Comparison of ENCODE assay signal across 1 cellular context in the genomic region with DNA sequence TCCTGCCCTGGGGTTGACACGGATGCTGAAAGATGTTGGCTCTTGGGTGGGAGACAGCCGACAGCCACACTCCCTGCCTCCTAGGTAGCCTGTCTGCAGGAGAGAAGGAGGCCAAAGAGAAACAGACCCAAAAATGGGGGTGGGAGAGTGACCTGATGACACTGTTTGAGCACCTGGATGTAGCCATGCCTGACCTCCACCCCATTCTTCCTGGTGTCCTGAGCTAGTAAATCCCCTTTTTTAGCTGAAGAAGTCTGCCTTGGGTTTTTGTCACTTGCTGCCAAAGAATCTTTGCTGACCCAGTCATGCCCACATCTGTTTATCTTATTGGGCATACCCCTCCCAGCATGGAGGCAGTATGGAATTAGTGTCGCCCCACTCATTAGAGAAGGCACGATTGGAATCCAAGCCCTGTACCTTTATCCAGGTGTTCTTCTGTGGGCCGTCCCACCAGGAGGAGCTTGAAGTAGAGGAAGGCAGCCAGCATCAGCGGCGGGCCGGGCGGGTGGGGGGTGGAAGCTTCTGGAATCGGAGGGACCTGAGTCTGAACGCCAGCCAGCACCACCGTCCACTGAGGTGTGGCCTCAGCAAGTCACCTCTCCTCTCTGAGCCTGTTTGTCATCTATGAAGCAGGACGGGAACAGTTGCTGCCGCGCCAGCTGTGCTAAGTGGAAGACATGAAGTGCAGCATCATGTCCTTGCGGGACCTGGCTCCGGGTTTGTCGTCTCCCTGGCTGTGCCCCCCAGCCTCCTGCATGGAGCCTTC.
TF ChIP-seq lines count a peak whose summit lies in the region.

No MANE protein-coding gene starts in this region.

TF ChIP-seq in HepG2, 621 proteins besides CTCF, POLR2A, EP300 and RAD21:
- no peak for TF ChIP-seq SP2 (CRISPR knock-in tag; IDR thresholded peaks at IDR 0.05)
- TF ChIP-seq FIP1L1 (IDR thresholded peaks at IDR 0.05; ENCODE audit: borderline replicate concordance, insufficient read depth, low read depth, low read length), result no peak
- TF ChIP-seq ZNF329 (CRISPR knock-in tag; IDR thresholded peaks at IDR 0.05; ENCODE audit: low read depth), result peak; percentile 97
- TF ChIP-seq ZNF792 (CRISPR knock-in tag; IDR thresholded peaks at IDR 0.05), result no peak
